ENCODE assay signal across 20 cellular contexts in genomic region chr7:38775503-38775902, GRCh38.
DNase-seq lines count a peak whose midpoint lies in the region; ATAC-seq and TF ChIP-seq lines count a peak whose summit lies in the region.
"Had no signal": no experiment of that assay in that cellular context is flagged by ENCODE, and none has a peak within 500 bp of the region (broad histone marks: within the 10 kb centered on the region; RNA-seq: fewer than 3 reads in every experiment).

No MANE protein-coding gene starts in this region.

- no peaks in the 10 kb centered on the region for H4K20me1 ChIP-seq in neural cell (ENCODE audit: insufficient read depth)

- H3K79me2 ChIP-seq in neural cell (replicated peaks; ENCODE audit: insufficient read depth, low read length), result no peaks in the 10 kb centered on the region

- H3K4me1 ChIP-seq in esophagus squamous epithelium, result no peaks in the 10 kb centered on the region
- H3K4me1 ChIP-seq: pancreas had no signal

- H3K36me3 ChIP-seq in neural cell (ENCODE audit: insufficient read depth, low read length) (no peaks in the 10 kb centered on the region), esophagus squamous epithelium (peaks cover 0 to 57% (median 5%) of the 10 kb centered on the region in 3 donors)

- H3K27ac ChIP-seq in neural cell (ENCODE audit: low read length) (peak overlapping the region; percentile 73), esophagus squamous epithelium (no peak overlapping the region)
- H3K27ac ChIP-seq: pancreas had no signal

- no peak overlapping the region for H2AFZ ChIP-seq in neural cell (ENCODE audit: low read depth, low read length)

- TF ChIP-seq CTCF in neural cell (IDR thresholded peaks at IDR 0.05; ENCODE audit: poor library complexity, severe bottlenecking) (no peak), esophagus squamous epithelium (IDR thresholded peaks at IDR 0.05) (no peak)

- TF ChIP-seq POLR2A in esophagus squamous epithelium (IDR thresholded peaks at IDR 0.05), result no peak

- no peaks in the 10 kb centered on the region for H3F3A ChIP-seq in neural cell (ENCODE audit: insufficient read depth, low read length, poor library complexity, severe bottlenecking)

- TF ChIP-seq EP300 in neural cell (conservative IDR thresholded peaks at IDR 0.05; ENCODE audit: poor library complexity, severe bottlenecking), result peak; percentile 15

- H3K27me3 ChIP-seq in neural cell (ENCODE audit: insufficient read depth, low read depth, low read length) (no peaks in the 10 kb centered on the region), esophagus squamous epithelium (no peaks in the 10 kb centered on the region)
- H3K27me3 ChIP-seq: pancreas had no signal

- H3K9ac ChIP-seq in neural cell (ENCODE audit: low read length), result peak overlapping the region; percentile 26

- no peak for ATAC-seq in HG02623 (IDR thresholded peaks at IDR 0.05; ENCODE audit: unreplicated experiment)
- ATAC-seq: right cardiac atrium had no signal

- peak overlapping the region; percentile 40 for H3K4me3 ChIP-seq in neural cell (ENCODE audit: low read length)
- H3K4me3 ChIP-seq in esophagus squamous epithelium, result no peak overlapping the region
- H3K4me3 ChIP-seq: pancreas had no signal

- intact Hi-C loops in esophagus squamous epithelium (cut with DNase I), result no loop called here

- DNase-seq in NCI-H1092 (lab: John Stamatoyannopoulos, UW) (peak; percentile 99), NCI-H146 treated with DMSO at 0.1 percent for 48 hours (lab: John Stamatoyannopoulos, UW; ENCODE audit: unreplicated experiment) (peak; percentile 69), NCI-H510A treated with DMSO at 0.1 percent for 48 hours (lab: John Stamatoyannopoulos, UW) (peak; percentile 80), esophagus squamous epithelium (lab: John Stamatoyannopoulos, UW) (no peak), AML-193 (lab: John Stamatoyannopoulos, UW) (no peak), COLO829 (ENCODE audit: low spot score) (no peak)
- DNase-seq: activated naive CD4-positive, alpha-beta T cell treated with anti-CD3 and anti-CD28 coated beads, Interleukin-2, amount 50 U/mL, for 16 hours; activated T-cell treated with anti-CD3 and anti-CD28 coated beads, Interleukin-2, amount 50 U/mL, for 48 hours; aorta; CD8-positive, alpha-beta memory T cell; erythroblast; foreskin melanocyte; IMR-90; naive B cell; NCI-H226; pancreas; right cardiac atrium; stimulated activated CD4-positive, alpha-beta T cell treated with anti-CD3 and anti-CD28 coated beads, Interleukin-12 subunit alpha, Interleukin-12 subunit beta, amount 100 ng/mL, for 4 hours had no signal

- TF ChIP-seq RAD21 in neural cell (conservative IDR thresholded peaks at IDR 0.05), result no peak

- H3K9me2 ChIP-seq in neural cell (ENCODE audit: insufficient read depth, low read length), result no peaks in the 10 kb centered on the region

- 57 to 81% methylated on average over 1 of the region's 1 CpG for WGBS in esophagus squamous epithelium, 2 donors

- H3K9me3 ChIP-seq in neural cell (ENCODE audit: low read length) (no peaks in the 10 kb centered on the region), esophagus squamous epithelium (no peaks in the 10 kb centered on the region)
- H3K9me3 ChIP-seq: pancreas had no signal

- H3K4me2 ChIP-seq in neural cell (ENCODE audit: low read length), result peak overlapping the region; percentile 55

TF ChIP-seq in neural cell, 6 proteins besides CTCF, POLR2A, EP300 and RAD21:
- TF ChIP-seq MXI1 (conservative IDR thresholded peaks at IDR 0.05; ENCODE audit: poor library complexity, severe bottlenecking) (peak; percentile 30), REST (IDR thresholded peaks at IDR 0.05; ENCODE audit: borderline replicate concordance) (no peak)

Comparison
In these comparisons a context has a peak if more than half of its experiments do, and no peak if none do; other contexts are left out.
1. DNase-seq: peak in NCI-H1092 (single experiment), NCI-H146 treated with DMSO at 0.1 percent for 48 hours (single experiment) and NCI-H510A treated with DMSO at 0.1 percent for 48 hours (single experiment); none in esophagus squamous epithelium (single experiment), AML-193 (0 of 2) and COLO829 (single experiment).